ENCODE assay signal across 9 cellular contexts in genomic region chr9:68704498-68704803, GRCh38. TPM values are rescaled to one million over a fixed set of nuclear protein-coding genes. Genes with fewer than 3 reads are reported as not detected.
A peak's percentile ranks its signal among the peaks of the same experiment; 100 is the strongest.
DNase-seq lines count a peak whose midpoint lies in the region; ATAC-seq and TF ChIP-seq lines count a peak whose summit lies in the region.
"Had no signal": no experiment of that assay in that cellular context is flagged by ENCODE, and none has a peak within 500 bp of the region (broad histone marks: within the 10 kb centered on the region; RNA-seq: fewer than 3 reads in every experiment).

No MANE protein-coding gene starts in this region.

- no peak for TF ChIP-seq CTCF in GM12865 (IDR thresholded peaks at IDR 0.05; ENCODE audit: insufficient read depth, low read depth, low read length, missing control alignments)
- TF ChIP-seq CTCF in retinal pigment epithelial cell (conservative IDR thresholded peaks at IDR 0.05; ENCODE audit: low read depth, low read length): no peak

- H3K4me3 ChIP-seq in GM12865 (ENCODE audit: low read depth, low read length) (peak overlapping the region; percentile 71), iPS-11a (ENCODE audit: low read depth, low read length) (peak overlapping the region; percentile 58), retinal pigment epithelial cell (ENCODE audit: low read length) (peak overlapping the region; percentile 82)

- DNase-seq in GM12865 (ENCODE audit: low read depth): no peak
- peak; percentile 17 for DNase-seq in SK-MEL-5 (ENCODE audit: low read depth, low spot score)
- no peak for DNase-seq in retinal pigment epithelial cell (ENCODE audit: low read depth)

- in situ Hi-C loops in SK-MEL-5 (cut with HindIII; ENCODE audit: low pct_unique_long_range_greater_than_20kb, low sequenced_read_pairs): loop anchor here (25.0 kb wide), 1 partner anchor 117 kb away; no protein-coding TSS in a partner anchor

- no peak for ATAC-seq in HG03139 (IDR thresholded peaks at IDR 0.05; ENCODE audit: unreplicated experiment)
- no peak for ATAC-seq in HG03175 (IDR thresholded peaks at IDR 0.05; ENCODE audit: unreplicated experiment)
- no peak for ATAC-seq in HG03432 (IDR thresholded peaks at IDR 0.05; ENCODE audit: unreplicated experiment)
- no peak for ATAC-seq in HG03565 (IDR thresholded peaks at IDR 0.05; ENCODE audit: unreplicated experiment)
- ATAC-seq: HCT116 had no signal

RNA-seq across cellular contexts. Expression of gene PIP5K1B, which starts 0.6 kb away (rescaled TPM):
- total RNA-seq in SK-MEL-5 (2014; rRNA removed; shearing (Covaris generic)): 5.0 and 7.4 TPM in 2 replicates
- polyA plus RNA-seq in SK-MEL-5 (2015; cell fraction: cytosol; rRNA removed): 8.6 and 11.1 TPM in 2 replicates
- polyA plus RNA-seq in SK-MEL-5 (2015; cell fraction: nucleus; rRNA removed): 2.3 and 2.6 TPM in 2 replicates
